In genomic region chr18:59054892-59055291, GRCh38 we compare ENCODE assay signal across 20 cellular contexts.
DNase-seq lines count a peak whose midpoint lies in the region; ATAC-seq and TF ChIP-seq lines count a peak whose summit lies in the region.
"Had no signal": no experiment of that assay in that cellular context is flagged by ENCODE, and none has a peak within 500 bp of the region (broad histone marks: within the 10 kb centered on the region; RNA-seq: fewer than 3 reads in every experiment).

No MANE protein-coding gene starts in this region.

- no peak overlapping the region for H4K8ac ChIP-seq in trophoblast cell (ENCODE audit: low read depth, low read length)

- H3K36me3 ChIP-seq in breast epithelium (no peaks in the 10 kb centered on the region), trophoblast cell (ENCODE audit: control insufficient read depth in 1 of 2, insufficient read depth in 2 of 2, low read length in 2 of 2) (no peaks in the 10 kb centered on the region)
- H3K36me3 ChIP-seq: SJSA1 had no signal

- DNase-seq in breast epithelium (ENCODE audit: low spot score in 2 of 2) = peak; percentile 56 to 83
- DNase-seq in MCF 10A (ENCODE audit: unreplicated experiment) = no peak
- DNase-seq in trophoblast cell = no peak
- DNase-seq in ureter (ENCODE audit: low spot score) = peak; percentile 72
- DNase-seq in T-cell = no peak
- DNase-seq in activated T-cell treated with anti-CD3 and anti-CD28 coated beads, Interleukin-2, amount 50 U/mL, for 24 hours = no peak
- DNase-seq: activated CD4-positive, alpha-beta T cell treated with anti-CD3 and anti-CD28 coated beads, Interleukin-2, amount 10 ng/mL, durations not matched to agents 7 days and 5 days; activated naive CD4-positive, alpha-beta T cell treated with anti-CD3 and anti-CD28 coated beads, Interleukin-2, amount 50 U/mL, for 16 hours; activated T-cell treated with anti-CD3 and anti-CD28 coated beads for 4 hours; MM.1S; naive thymus-derived CD4-positive, alpha-beta T cell; NCI-H2029; NCI-H510A treated with DMSO at 0.1 percent for 48 hours had no signal

- H4K12ac ChIP-seq in trophoblast cell (ENCODE audit: low read depth, low read length) = no peak overlapping the region

- no peaks in the 10 kb centered on the region for H3K4me1 ChIP-seq in breast epithelium
- H3K4me1 ChIP-seq in trophoblast cell (ENCODE audit: control insufficient read depth in 1 of 2, insufficient read depth in 2 of 2, low read length in 2 of 2) = no peaks in the 10 kb centered on the region
- H3K4me1 ChIP-seq: parathyroid adenoma had no signal

- H3K4ac ChIP-seq in trophoblast cell (ENCODE audit: low read depth, low read length) = no peak overlapping the region

- H3K79me1 ChIP-seq in trophoblast cell (ENCODE audit: low read length) = peaks cover 2% of the 10 kb centered on the region

- TF ChIP-seq POLR2A in breast epithelium (IDR thresholded peaks at IDR 0.05) = no peak

- peak overlapping the region; percentile 39 for H2BK120ac ChIP-seq in trophoblast cell (ENCODE audit: insufficient read depth, low read length, poor library complexity)

- no peaks in the 10 kb centered on the region for H3K9me3 Mint-ChIP-seq in MCF 10A (ENCODE audit: unreplicated experiment)
- no peaks in the 10 kb centered on the region for H3K9me3 Mint-ChIP-seq in T-cell
- no peaks in the 10 kb centered on the region for H3K9me3 Mint-ChIP-seq in activated T-cell treated with anti-CD3 and anti-CD28 coated beads, Interleukin-2, amount 50 U/mL, for 24 hours
- H3K9me3 Mint-ChIP-seq: activated CD4-positive, alpha-beta T cell treated with anti-CD3 and anti-CD28 coated beads, Interleukin-2, amount 10 ng/mL, durations not matched to agents 7 days and 5 days; naive thymus-derived CD4-positive, alpha-beta T cell; stimulated activated effector memory CD8-positive, alpha-beta T cell treated with anti-CD3 and anti-CD28 coated beads, Interleukin-12 subunit alpha, Interleukin-12 subunit beta, amount 100 ng/mL, for 72 hours had no signal

- H3K27me3 Mint-ChIP-seq in MCF 10A (ENCODE audit: insufficient read depth, unreplicated experiment) (no peaks in the 10 kb centered on the region), T-cell (peaks cover 4 to 20% of the 10 kb centered on the region in 2 donors)
- H3K27me3 Mint-ChIP-seq in activated T-cell treated with anti-CD3 and anti-CD28 coated beads, Interleukin-2, amount 50 U/mL, for 24 hours = peaks cover 28% of the 10 kb centered on the region

- no peak overlapping the region for H2AK5ac ChIP-seq in trophoblast cell (ENCODE audit: low read length)

- CTCF ChIA-PET in MCF 10A (lab: Yijun Ruan, JAX) = interaction anchor here (0.6 to 2.1 kb wide), 4 partner anchors 15 to 274 kb away, joined by 5 to 8 read pairs (median 6); no protein-coding TSS in a partner anchor
- CTCF ChIA-PET in T-cell (lab: Charles Lee) = interaction anchor here in 1 of 2 donors (0.9 to 1.0 kb wide), 2 partner anchors 9 to 287 kb away, joined by 3 read pairs; no protein-coding TSS in a partner anchor

- no peaks in the 10 kb centered on the region for H3K27me3 ChIP-seq in breast epithelium
- H3K27me3 ChIP-seq in trophoblast cell (ENCODE audit: insufficient read depth, low read length) = no peaks in the 10 kb centered on the region
- H3K27me3 ChIP-seq: SJSA1 had no signal

- peaks cover 27% of the 10 kb centered on the region for H3K4me1 Mint-ChIP-seq in MCF 10A (ENCODE audit: insufficient read depth, unreplicated experiment)
- no peaks in the 10 kb centered on the region for H3K4me1 Mint-ChIP-seq in T-cell
- no peaks in the 10 kb centered on the region for H3K4me1 Mint-ChIP-seq in activated T-cell treated with anti-CD3 and anti-CD28 coated beads, Interleukin-2, amount 50 U/mL, for 24 hours (ENCODE audit: low read depth)
- H3K4me1 Mint-ChIP-seq: activated CD4-positive, alpha-beta T cell treated with anti-CD3 and anti-CD28 coated beads, Interleukin-2, amount 10 ng/mL, durations not matched to agents 7 days and 5 days; naive thymus-derived CD4-positive, alpha-beta T cell; stimulated activated effector memory CD8-positive, alpha-beta T cell treated with anti-CD3 and anti-CD28 coated beads, Interleukin-12 subunit alpha, Interleukin-12 subunit beta, amount 100 ng/mL, for 72 hours had no signal

- no peak overlapping the region for H3K23ac ChIP-seq in trophoblast cell (ENCODE audit: low read length)

- H3K9me3 ChIP-seq in breast epithelium (no peaks in the 10 kb centered on the region), trophoblast cell (ENCODE audit: insufficient read depth, low read depth, low read length) (no peaks in the 10 kb centered on the region)
- H3K9me3 ChIP-seq: SJSA1 had no signal

- no CpG with 5 or more reads among the region's 4 CpGs for WGBS in trophoblast cell (ENCODE audit: extremely low coverage, insufficient coverage, insufficient read length)

- intact Hi-C loops in breast epithelium (cut with DNase I; ENCODE audit: low total_unique reads) (loop anchor here (5.0 kb wide), 1 partner anchor 698 kb away; no protein-coding TSS in a partner anchor), MCF 10A (cut with micrococcal nuclease) (no loop called here)

- H3K4me3 ChIP-seq in breast epithelium (no peak overlapping the region), trophoblast cell (ENCODE audit: low read depth, low read length) (no peak overlapping the region)
- H3K4me3 ChIP-seq: lung, SJSA1 had no signal

- no peak overlapping the region for H2BK5ac ChIP-seq in trophoblast cell (ENCODE audit: low read depth, low read length, poor library complexity)

- H3K36me3 Mint-ChIP-seq in MCF 10A (ENCODE audit: insufficient read depth, unreplicated experiment) (no peaks in the 10 kb centered on the region), T-cell (no peaks in the 10 kb centered on the region)
- no peaks in the 10 kb centered on the region for H3K36me3 Mint-ChIP-seq in activated T-cell treated with anti-CD3 and anti-CD28 coated beads, Interleukin-2, amount 50 U/mL, for 24 hours (ENCODE audit: low read depth)
- H3K36me3 Mint-ChIP-seq: naive thymus-derived CD4-positive, alpha-beta T cell; stimulated activated effector memory CD8-positive, alpha-beta T cell treated with anti-CD3 and anti-CD28 coated beads, Interleukin-12 subunit alpha, Interleukin-12 subunit beta, amount 100 ng/mL, for 72 hours had no signal

- POLR2A ChIA-PET in MCF 10A (lab: Yijun Ruan, JAX) (interaction anchor here (0.8 kb wide), 1 partner anchor 10 kb away, joined by 3 read pairs; no protein-coding TSS in a partner anchor), T-cell (lab: Charles Lee) (no interaction called here)

- H3K79me2 ChIP-seq in trophoblast cell (ENCODE audit: control insufficient read depth, insufficient read depth, low read length, poor library complexity) = no peaks in the 10 kb centered on the region
- H3K79me2 ChIP-seq: parathyroid adenoma had no signal

- no TSS peak for BruUV-seq in MCF 10A (replicated peaks; lab: Mats Ljungman, UMichigan)

- H3K18ac ChIP-seq in trophoblast cell (ENCODE audit: low read length) = peak overlapping the region; percentile 40

- TF ChIP-seq CTCF in breast epithelium (IDR thresholded peaks at IDR 0.05) (no peak), MCF 10A (IDR thresholded peaks at IDR 0.05; ENCODE audit: unreplicated experiment) (no peak), VCaP (conservative IDR thresholded peaks at IDR 0.05) (no peak)

- no peak overlapping the region for H3K4me3 Mint-ChIP-seq in MCF 10A (ENCODE audit: unreplicated experiment)
- H3K4me3 Mint-ChIP-seq in T-cell = no peak overlapping the region
- H3K4me3 Mint-ChIP-seq in activated T-cell treated with anti-CD3 and anti-CD28 coated beads, Interleukin-2, amount 50 U/mL, for 24 hours = no peak overlapping the region
- H3K4me3 Mint-ChIP-seq: activated CD4-positive, alpha-beta T cell treated with anti-CD3 and anti-CD28 coated beads, Interleukin-2, amount 10 ng/mL, durations not matched to agents 7 days and 5 days; naive thymus-derived CD4-positive, alpha-beta T cell; stimulated activated effector memory CD8-positive, alpha-beta T cell treated with anti-CD3 and anti-CD28 coated beads, Interleukin-12 subunit alpha, Interleukin-12 subunit beta, amount 100 ng/mL, for 72 hours had no signal

- H3K27ac ChIP-seq in breast epithelium (peak overlapping the region; percentile 54 to 70), VCaP (peak overlapping the region; percentile 94), trophoblast cell (ENCODE audit: low read depth, low read length) (no peak overlapping the region)
- H3K27ac ChIP-seq: parathyroid adenoma, SJSA1 had no signal

- ATAC-seq in HG03196 (IDR thresholded peaks at IDR 0.05; ENCODE audit: unreplicated experiment) = no peak
- no peak for ATAC-seq in T-cell (replicated peaks in 1 of 4)
- ATAC-seq: esophagus mucosa; naive thymus-derived CD4-positive, alpha-beta T cell; stimulated activated effector memory CD8-positive, alpha-beta T cell treated with anti-CD3 and anti-CD28 coated beads, Interleukin-12 subunit alpha, Interleukin-12 subunit beta, amount 100 ng/mL, for 72 hours had no signal

- no peak overlapping the region for H2AFZ ChIP-seq in trophoblast cell (ENCODE audit: insufficient read depth, low read length, poor library complexity)
- H2AFZ ChIP-seq: parathyroid adenoma had no signal

- H3K27ac Mint-ChIP-seq in MCF 10A (ENCODE audit: low read depth, unreplicated experiment) (no peak overlapping the region), T-cell (no peak overlapping the region)
- H3K27ac Mint-ChIP-seq in activated T-cell treated with anti-CD3 and anti-CD28 coated beads, Interleukin-2, amount 50 U/mL, for 24 hours = no peak overlapping the region
- H3K27ac Mint-ChIP-seq: activated CD4-positive, alpha-beta T cell treated with anti-CD3 and anti-CD28 coated beads, Interleukin-2, amount 10 ng/mL, durations not matched to agents 7 days and 5 days; naive thymus-derived CD4-positive, alpha-beta T cell; stimulated activated effector memory CD8-positive, alpha-beta T cell treated with anti-CD3 and anti-CD28 coated beads, Interleukin-12 subunit alpha, Interleukin-12 subunit beta, amount 100 ng/mL, for 72 hours had no signal

- H2BK12ac ChIP-seq in trophoblast cell (ENCODE audit: low read length) = peak overlapping the region; percentile 74

- H3K4me2 ChIP-seq in trophoblast cell (ENCODE audit: low read length) = no peak overlapping the region

- H3K14ac ChIP-seq in trophoblast cell (ENCODE audit: low read length) = peak overlapping the region; percentile 19

- H4K91ac ChIP-seq in trophoblast cell (ENCODE audit: low read depth, low read length) = no peak overlapping the region

- no peak overlapping the region for H3K9ac ChIP-seq in trophoblast cell (ENCODE audit: low read length)
- H3K9ac ChIP-seq: parathyroid adenoma had no signal

Comparison
In these comparisons a context has a peak if more than half of its experiments do, and no peak if none do; other contexts are left out.
1. DNase-seq: peak in breast epithelium (2 of 2) and ureter (single experiment); none in MCF 10A (single experiment), trophoblast cell (0 of 2), T-cell (0 of 34) and activated T-cell treated with anti-CD3 and anti-CD28 coated beads, Interleukin-2, amount 50 U/mL, for 24 hours (single experiment).